27 cellular contexts compared by ENCODE assay signal in the genomic region with DNA sequence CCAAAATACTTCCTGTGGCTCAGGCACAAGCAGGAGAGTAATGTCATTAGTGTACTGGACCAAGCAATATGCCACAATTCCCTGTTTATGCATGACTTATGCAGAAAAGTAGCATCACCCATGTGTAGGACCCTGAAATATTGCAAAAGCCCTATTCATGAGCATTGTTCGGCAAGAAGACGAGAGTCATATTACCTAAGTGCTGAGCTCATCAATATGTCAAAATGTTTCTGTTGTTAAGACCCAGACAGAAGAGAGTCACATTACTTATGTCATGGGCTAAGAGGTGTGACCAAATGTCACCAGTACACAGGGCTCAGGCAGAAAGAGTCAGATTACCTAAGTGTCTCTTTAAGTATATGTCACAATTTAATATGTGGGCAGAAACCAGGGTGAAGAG.
"Had no signal": no experiment of that assay in that cellular context is flagged by ENCODE, and none has a peak within 500 bp of the region (broad histone marks: within the 10 kb centered on the region; RNA-seq: fewer than 3 reads in every experiment).

No MANE protein-coding gene starts in this region.

- FAIRE-seq: urothelium cell line had no signal

- H3K4me1 ChIP-seq: stomach, suprapubic skin, testis, thyroid gland, tibial artery, tibial nerve, transverse colon, upper lobe of left lung, upper lobe of right lung, uterus, vagina had no signal

- H3K27me3 ChIP-seq: stomach, suprapubic skin, testis, thyroid gland, tibial artery, tibial nerve, transverse colon, upper lobe of left lung, upper lobe of right lung, uterus, vagina had no signal

- H3K9me3 ChIP-seq: stomach, suprapubic skin, testis, thoracic aorta, thyroid gland, tibial artery, tibial nerve, transverse colon, upper lobe of left lung, upper lobe of right lung, uterus, vagina had no signal

- H3K36me3 ChIP-seq: stomach, suprapubic skin, thoracic aorta, thyroid gland, tibial artery, tibial nerve, transverse colon, upper lobe of left lung, upper lobe of right lung, uterus, vagina had no signal

- H3K4me3 ChIP-seq: stomach, suprapubic skin, testis, thoracic aorta, thyroid gland, tibial artery, tibial nerve, transverse colon, upper lobe of left lung, upper lobe of right lung, uterus, vagina had no signal

- ATAC-seq: stimulated activated effector memory CD8-positive, alpha-beta T cell treated with anti-CD3 and anti-CD28 coated beads, Interleukin-12 subunit alpha, Interleukin-12 subunit beta, amount 100 ng/mL, for 72 hours; stimulated activated memory B cell treated with anti-CD40 and anti-IgM and Interleukin-4, amounts not matched to agents 10 μg/mL and 1 μg/mL and 100 μg/mL, for 72 hours; stimulated activated naive B cell treated with anti-CD40 and anti-IgM and Interleukin-4, amounts not matched to agents 10 μg/mL and 1 μg/mL and 100 μg/mL, for 72 hours; stimulated activated naive CD8-positive, alpha-beta T cell treated with anti-CD3 and anti-CD28 coated beads, Interleukin-15, amount 100 ng/mL, for 72 hours; stimulated activated naive CD8-positive, alpha-beta T cell treated with anti-CD3 and anti-CD28 coated beads, Interleukin-15, Interleukin-2, amounts not matched to agents 100 U/mL and 50 U/mL, for 24 hours; upper lobe of right lung had no signal

- DNase-seq: stimulated activated CD4-positive, alpha-beta T cell treated with anti-CD3 and anti-CD28 coated beads, Interleukin-2, amount 100 ng/mL, for 48 hours; stimulated activated CD4-positive, alpha-beta T cell treated with anti-CD3 and anti-CD28 coated beads, Interleukin-4, amount 100 ng/mL, for 1 hour; stimulated activated CD4-positive, alpha-beta T cell treated with anti-CD3 and anti-CD28 coated beads, Interleukin-4, amount 100 ng/mL, for 24 hours; stimulated activated CD4-positive, alpha-beta T cell treated with anti-CD3 and anti-CD28 coated beads, Interleukin-4, amount 100 ng/mL, for 4 hours; stimulated activated CD8-positive, alpha-beta memory T cell treated with anti-CD3 and anti-CD28 coated beads, Interleukin-4, amount 100 ng/mL, for 48 hours; stimulated activated naive B cell treated with anti-CD40 and anti-IgM and Interleukin-4, amounts not matched to agents 10 μg/mL and 1 μg/mL and 100 μg/mL, for 72 hours; stimulated activated naive CD4-positive, alpha-beta T cell; stimulated activated naive CD4-positive, alpha-beta T cell treated with Interleukin-2 at 50 U/mL for 16 hours; stimulated activated naive CD8-positive, alpha-beta T cell treated with anti-CD3 and anti-CD28 coated beads, Interleukin-15, amount 100 ng/mL, for 72 hours; stimulated activated naive CD8-positive, alpha-beta T cell treated with anti-CD3 and anti-CD28 coated beads, Interleukin-15, Interleukin-2, amounts not matched to agents 100 U/mL and 50 U/mL, for 24 hours; stomach; substantia nigra; testis; thyroid gland; tibial artery; transverse colon; trophoblast cell; upper lobe of left lung; upper lobe of right lung; uterus had no signal

- H3K27ac ChIP-seq: stomach, suprapubic skin, testis, thoracic aorta, thyroid gland, tibial artery, tibial nerve, transverse colon, upper lobe of left lung, upper lobe of right lung, uterus, vagina had no signal
